In the genomic region with DNA sequence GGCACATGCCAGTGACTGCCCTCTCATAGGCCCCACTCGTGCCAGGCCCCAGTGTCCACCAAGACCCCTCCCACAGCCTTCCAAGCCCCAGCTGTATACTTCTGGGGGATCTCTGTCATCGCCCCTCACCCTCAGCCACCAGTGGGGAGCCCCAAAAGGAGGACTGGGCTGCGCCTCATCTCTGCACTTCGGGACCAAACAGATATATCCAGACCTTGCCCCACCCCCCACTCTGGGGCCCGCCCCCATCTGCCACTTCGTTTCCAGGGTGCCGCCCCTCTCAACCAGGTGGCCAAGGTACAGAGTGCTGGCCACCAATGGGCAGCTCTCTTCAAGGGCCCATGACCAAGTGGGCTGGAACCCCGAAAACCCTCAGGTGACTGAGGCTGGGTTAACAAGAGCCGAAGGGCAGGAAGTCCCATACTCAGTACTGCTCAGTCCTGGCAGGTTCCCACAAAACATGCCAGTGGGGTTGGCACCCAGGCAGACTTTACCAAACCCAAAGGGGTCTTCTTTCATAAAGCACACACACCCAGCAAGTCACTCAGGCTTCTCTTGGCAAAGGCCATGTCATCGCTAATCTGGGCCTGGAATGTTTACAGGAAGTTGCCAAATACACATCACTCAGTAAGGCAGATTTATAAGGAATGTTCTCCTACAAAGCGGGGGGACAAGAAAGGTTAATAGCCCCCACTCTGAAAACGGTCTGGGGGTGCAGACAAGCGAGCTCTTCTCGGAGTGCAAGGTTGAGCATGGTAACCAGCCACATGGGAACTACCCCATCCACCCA, we compare ENCODE assay signal across 1 cellular context.
TF ChIP-seq lines count a peak whose summit lies in the region.

No MANE protein-coding gene starts in this region.

TF ChIP-seq in HepG2, 621 proteins besides CTCF, POLR2A, EP300 and RAD21:
- no peak for TF ChIP-seq IRX3 (CRISPR knock-in tag; IDR thresholded peaks at IDR 0.05; ENCODE audit: borderline replicate concordance, low read depth)
- TF ChIP-seq U2AF2 (IDR thresholded peaks at IDR 0.05; ENCODE audit: low read depth, low read length), result no peak
- TF ChIP-seq ZNF260 (CRISPR knock-in tag; IDR thresholded peaks at IDR 0.05; ENCODE audit: borderline replicate concordance, low read depth), result no peak
- TF ChIP-seq, protein P1, sequence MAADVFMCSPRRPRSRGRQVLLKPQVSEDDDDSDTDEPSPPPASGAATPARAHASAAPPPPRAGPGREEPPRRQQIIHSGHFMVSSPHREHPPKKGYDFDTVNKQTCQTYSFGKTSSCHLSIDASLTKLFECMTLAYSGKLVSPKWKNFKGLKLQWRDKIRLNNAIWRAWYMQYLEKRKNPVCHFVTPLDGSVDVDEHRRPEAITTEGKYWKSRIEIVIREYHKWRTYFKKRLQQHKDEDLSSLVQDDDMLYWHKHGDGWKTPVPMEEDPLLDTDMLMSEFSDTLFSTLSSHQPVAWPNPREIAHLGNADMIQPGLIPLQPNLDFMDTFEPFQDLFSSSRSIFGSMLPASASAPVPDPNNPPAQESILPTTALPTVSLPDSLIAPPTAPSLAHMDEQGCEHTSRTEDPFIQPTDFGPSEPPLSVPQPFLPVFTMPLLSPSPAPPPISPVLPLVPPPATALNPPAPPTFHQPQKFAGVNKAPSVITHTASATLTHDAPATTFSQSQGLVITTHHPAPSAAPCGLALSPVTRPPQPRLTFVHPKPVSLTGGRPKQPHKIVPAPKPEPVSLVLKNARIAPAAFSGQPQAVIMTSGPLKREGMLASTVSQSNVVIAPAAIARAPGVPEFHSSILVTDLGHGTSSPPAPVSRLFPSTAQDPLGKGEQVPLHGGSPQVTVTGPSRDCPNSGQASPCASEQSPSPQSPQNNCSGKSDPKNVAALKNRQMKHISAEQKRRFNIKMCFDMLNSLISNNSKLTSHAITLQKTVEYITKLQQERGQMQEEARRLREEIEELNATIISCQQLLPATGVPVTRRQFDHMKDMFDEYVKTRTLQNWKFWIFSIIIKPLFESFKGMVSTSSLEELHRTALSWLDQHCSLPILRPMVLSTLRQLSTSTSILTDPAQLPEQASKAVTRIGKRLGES (CRISPR knock-in tag; IDR thresholded peaks at IDR 0.05; ENCODE audit: borderline replicate concordance), result no peak
